Comparison of ENCODE assay signal across 8 cellular contexts in the genomic region with DNA sequence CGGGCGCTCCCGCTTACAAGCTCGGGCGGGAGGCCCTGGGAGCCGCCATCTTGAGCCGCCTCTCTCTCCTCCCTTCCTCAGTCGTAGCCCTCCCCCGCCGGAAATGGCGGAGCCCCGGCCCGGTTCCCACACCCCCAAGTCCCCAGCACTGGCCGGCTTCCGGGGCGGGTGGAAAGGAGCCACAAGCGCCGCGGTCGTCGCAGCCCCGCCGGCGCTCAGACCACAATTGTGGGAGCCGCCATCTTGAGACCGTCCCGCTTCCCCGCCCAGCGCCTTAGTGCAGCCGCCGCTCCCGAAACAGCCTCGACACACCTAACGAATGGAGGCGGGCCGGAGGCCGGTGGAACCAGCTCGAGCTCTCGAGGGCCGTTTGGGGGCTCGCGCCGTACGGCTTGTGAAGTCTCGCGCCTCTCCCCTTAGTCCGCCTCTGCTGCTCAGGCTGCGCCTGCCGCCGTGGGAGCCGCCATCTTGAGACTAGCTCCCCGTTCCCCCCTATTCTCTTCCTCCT. TPM values are rescaled to one million over a fixed set of nuclear protein-coding genes. Genes with fewer than 3 reads are reported as not detected.
DNase-seq lines count a peak whose midpoint lies in the region; ATAC-seq, FAIRE-seq and TF ChIP-seq lines count a peak whose summit lies in the region.

No MANE protein-coding gene starts in this region.

- peak overlapping the region; percentile 94 for H3K4me3 ChIP-seq in CD8-positive, alpha-beta T cell (ENCODE audit: low read depth, low read length)
- H3K4me3 ChIP-seq in OCI-LY7 (ENCODE audit: low read depth, low read length, poor library complexity, severe bottlenecking) = peak overlapping the region; percentile 78
- H3K4me3 ChIP-seq in epithelial cell of proximal tubule (ENCODE audit: low read depth, low read length) = peak overlapping the region; percentile 83
- H3K4me3 ChIP-seq in mucosa of stomach (ENCODE audit: low read length) = peak overlapping the region; percentile 87

- H3K27me3 ChIP-seq in CD8-positive, alpha-beta T cell (ENCODE audit: insufficient read depth, low read length) = no peaks in the 10 kb centered on the region
- no peaks in the 10 kb centered on the region for H3K27me3 ChIP-seq in mucosa of stomach (ENCODE audit: control insufficient read depth, insufficient read depth, low read length)

- H3K4me1 ChIP-seq in CD8-positive, alpha-beta T cell (ENCODE audit: insufficient read depth, low read length) = peaks cover 42% of the 10 kb centered on the region
- H3K4me1 ChIP-seq in OCI-LY7 (ENCODE audit: insufficient read depth, low read length, poor library complexity, severe bottlenecking) = peaks cover 43% of the 10 kb centered on the region
- peaks cover 47% of the 10 kb centered on the region for H3K4me1 ChIP-seq in mucosa of stomach (ENCODE audit: control insufficient read depth, insufficient read depth, low read length)

- H2AFZ ChIP-seq in OCI-LY7 (ENCODE audit: low read length) = no peak overlapping the region

- TF ChIP-seq CTCF in CD8-positive, alpha-beta T cell (IDR thresholded peaks at IDR 0.05) = no peak
- TF ChIP-seq CTCF in OCI-LY7 (conservative IDR thresholded peaks at IDR 0.05; ENCODE audit: low read length) = no peak
- no peak for TF ChIP-seq CTCF in epithelial cell of proximal tubule (conservative IDR thresholded peaks at IDR 0.05; ENCODE audit: low read depth, low read length)

- H3K4me2 ChIP-seq in OCI-LY7 (ENCODE audit: low read length) = peak overlapping the region; percentile 100

- peak; percentile 59 to 95 (median 87) for DNase-seq in CD8-positive, alpha-beta T cell
- DNase-seq in HTR-8/SVneo (ENCODE audit: insufficient read length, low spot score) (peak; percentile 64), OCI-LY7 (ENCODE audit: low spot score) (peak; percentile 81), activated T-cell treated with anti-CD3 and anti-CD28 coated beads for 48 hours (ENCODE audit: low read depth) (peak; percentile 83), epithelial cell of proximal tubule (ENCODE audit: low read depth) (no peak)
- peak; percentile 88 for DNase-seq in stimulated activated CD8-positive, alpha-beta memory T cell treated with anti-CD3 and anti-CD28 coated beads, Interleukin-4, amount 100 ng/mL, for 48 hours

- H3K79me2 ChIP-seq in OCI-LY7 (ENCODE audit: insufficient read depth, low read depth, low read length) = peaks cover 52% of the 10 kb centered on the region

- POLR2A ChIA-PET in CD8-positive, alpha-beta T cell (lab: Charles Lee) = interaction anchor here (0.6 to 9.3 kb wide), 16 partner anchors 10 to 572 kb away, joined by 3 to 99 read pairs (median 4); a partner anchor contains a TSS
- POLR2A ChIA-PET in OCI-LY7 (lab: Charles Lee) = interaction anchor here (1.1 to 5.4 kb wide), 3 partner anchors 38 to 46 kb away, joined by 3 to 33 read pairs (median 6); a partner anchor contains a TSS

- BruUV-seq in OCI-LY7 (replicated peaks; lab: Mats Ljungman, UMichigan) = TSS peak; percentile 74

- H3K9me3 Mint-ChIP-seq in CD8-positive, alpha-beta T cell = no peaks in the 10 kb centered on the region

- no peaks in the 10 kb centered on the region for H3K27me3 Mint-ChIP-seq in CD8-positive, alpha-beta T cell (ENCODE audit: low read depth)

- no peaks in the 10 kb centered on the region for H3K36me3 ChIP-seq in CD8-positive, alpha-beta T cell (ENCODE audit: insufficient read depth, low read length)
- H3K36me3 ChIP-seq in OCI-LY7 (ENCODE audit: insufficient read depth, low read length) (peaks cover 37% of the 10 kb centered on the region), mucosa of stomach (ENCODE audit: control insufficient read depth, insufficient read depth, low read length) (no peaks in the 10 kb centered on the region)

- peak overlapping the region; percentile 94 for H3K27ac ChIP-seq in CD8-positive, alpha-beta T cell (ENCODE audit: low read depth, low read length)
- peak overlapping the region; percentile 89 for H3K27ac ChIP-seq in OCI-LY7 (ENCODE audit: low read depth, low read length, poor library complexity, severe bottlenecking)

- H3K4me1 Mint-ChIP-seq in CD8-positive, alpha-beta T cell (ENCODE audit: low read depth) = peaks cover 45% of the 10 kb centered on the region

- peak; percentile 21 for ATAC-seq in CD8-positive, alpha-beta T cell
- ATAC-seq in GM19467 (IDR thresholded peaks at IDR 0.05; ENCODE audit: unreplicated experiment) = peak; percentile 32

- peaks cover 11% of the 10 kb centered on the region for H3K36me3 Mint-ChIP-seq in CD8-positive, alpha-beta T cell

- no peaks in the 10 kb centered on the region for H3K9me3 ChIP-seq in CD8-positive, alpha-beta T cell (ENCODE audit: low read length)
- H3K9me3 ChIP-seq in OCI-LY7 (ENCODE audit: low read length) (no peaks in the 10 kb centered on the region), mucosa of stomach (ENCODE audit: control insufficient read depth, low read length) (no peaks in the 10 kb centered on the region)

- H3K9me2 ChIP-seq in OCI-LY7 (ENCODE audit: insufficient read depth, low read length) = no peaks in the 10 kb centered on the region

- peak overlapping the region; percentile 100 for H3K27ac Mint-ChIP-seq in CD8-positive, alpha-beta T cell

- intact Hi-C loops in CD8-positive, alpha-beta T cell (cut with DNase I, micrococcal nuclease) = loop anchor here (1.0 to 5.0 kb wide), 6 partner anchors 43 to 576 kb away; a partner anchor contains a TSS
- intact Hi-C loops in OCI-LY7 (cut with micrococcal nuclease; ENCODE audit: unreplicated experiment) = loop anchor here (1.0 to 5.0 kb wide), 3 partner anchors 42 to 791 kb away; a partner anchor contains a TSS

- peaks cover 13% of the 10 kb centered on the region; the same call in 1 of the 2 replicates for H4K20me1 ChIP-seq in OCI-LY7 (ENCODE audit: insufficient read depth, low read length)

- peak overlapping the region; percentile 100 for H3K4me3 Mint-ChIP-seq in CD8-positive, alpha-beta T cell

- peak overlapping the region; percentile 97 for H3K9ac ChIP-seq in mucosa of stomach (ENCODE audit: low read length)

- no peak for FAIRE-seq in HTR-8/SVneo (lab: Jason Lieb, UNC)

- CTCF ChIA-PET in CD8-positive, alpha-beta T cell (lab: Charles Lee) = interaction anchor here (0.9 to 2.0 kb wide), 4 partner anchors 24 to 47 kb away, joined by 3 to 7 read pairs (median 4); no protein-coding TSS in a partner anchor
- CTCF ChIA-PET in OCI-LY7 (lab: Charles Lee; ENCODE audit: unreplicated experiment) = no interaction called here

RNA-seq across cellular contexts. Expression of a gene that starts 0.4 kb away (rescaled TPM):
- total RNA-seq in CD8-positive, alpha-beta T cell = 10 to 100 TPM; 49.1 to 56.3 TPM
- 51.9 and 64.2 TPM in 2 replicates for total RNA-seq in OCI-LY7 (2014; rRNA removed; shearing (Covaris generic))
- total RNA-seq in OCI-LY7 (2022) (134 TPM in 2 replicates), epithelial cell of proximal tubule (59.7 and 61.9 TPM in 2 replicates)

RNA-seq across cellular contexts. Expression of a gene that starts 1.4 kb away (rescaled TPM):
- 1 to 10 TPM; 1.6 to 3.2 TPM for total RNA-seq in CD8-positive, alpha-beta T cell
- total RNA-seq in OCI-LY7 (2014; rRNA removed; shearing (Covaris generic)) = 0.85 and 1.4 TPM in 2 replicates
- total RNA-seq in OCI-LY7 (2022) = 3.2 and 4.5 TPM in 2 replicates
- total RNA-seq in epithelial cell of proximal tubule = 2.3 and 4.3 TPM in 2 replicates

RNA-seq across cellular contexts. Expression of a gene that starts 26.7 kb away (rescaled TPM):
- 1 to 10 TPM; 6.2 to 6.3 TPM for total RNA-seq in CD8-positive, alpha-beta T cell
- total RNA-seq in OCI-LY7 (2014; rRNA removed; shearing (Covaris generic)) = 2.8 and 3.6 TPM in 2 replicates
- 6.2 and 6.8 TPM in 2 replicates for total RNA-seq in OCI-LY7 (2022)
- total RNA-seq in epithelial cell of proximal tubule = 0.92 and 1.5 TPM in 2 replicates

RNA-seq across cellular contexts. Expression of a gene that starts 36.3 kb away (rescaled TPM):
- total RNA-seq in CD8-positive, alpha-beta T cell = 10 to 100 TPM; 34.4 to 35.3 TPM
- 77.5 and 82.7 TPM in 2 replicates for total RNA-seq in OCI-LY7 (2014; rRNA removed; shearing (Covaris generic))
- total RNA-seq in OCI-LY7 (2022) = 90.5 and 105 TPM in 2 replicates
- total RNA-seq in epithelial cell of proximal tubule = 88.0 and 171 TPM in 2 replicates

RNA-seq across cellular contexts. Expression of a gene that starts 45.1 kb away (rescaled TPM):
- total RNA-seq in CD8-positive, alpha-beta T cell = 100 to 1,000 TPM; 432 to 440 TPM
- 126 and 127 TPM in 2 replicates for total RNA-seq in OCI-LY7 (2014; rRNA removed; shearing (Covaris generic))
- total RNA-seq in OCI-LY7 (2022) = 119 and 128 TPM in 2 replicates
- 11.6 and 20.2 TPM in 2 replicates for total RNA-seq in epithelial cell of proximal tubule
